In genomic region chrX:67523002-67523711, GRCh38 we compare ENCODE assay signal across 26 cellular contexts. TPM values are rescaled to one million over a fixed set of nuclear protein-coding genes. Genes with fewer than 3 reads are reported as not detected.
"Had no signal": no experiment of that assay in that cellular context is flagged by ENCODE, and none has a peak within 500 bp of the region (broad histone marks: within the 10 kb centered on the region; RNA-seq: fewer than 3 reads in every experiment).

No MANE protein-coding gene starts in this region.

- H3K4me3 ChIP-seq: breast epithelium, coronary artery, esophagus muscularis mucosa, ovary, psoas muscle, right atrium auricular region, tibial nerve had no signal

- H3K4me1 Mint-ChIP-seq: activated naive CD8-positive, alpha-beta T cell treated with anti-CD3 and anti-CD28 coated beads, Interleukin-2, amount 10 ng/mL, durations not matched to agents 7 days and 5 days; central memory CD8-positive, alpha-beta T cell had no signal

- H3K4me1 ChIP-seq: breast epithelium, esophagus muscularis mucosa, psoas muscle, tibial nerve had no signal

- DNase-seq: activated CD4-positive, alpha-beta T cell treated with anti-CD3 and anti-CD28 coated beads for 4 hours; activated CD4-positive, alpha-beta T cell treated with anti-CD3 and anti-CD28 coated beads, Interleukin-2, amount 50 U/mL, for 48 hours; activated CD4-positive, CD25-positive, alpha-beta regulatory T cell; activated effector memory CD4-positive, alpha-beta T cell treated with Interleukin-2 at 50 U/mL for 16 hours; activated naive CD4-positive, alpha-beta T cell treated with anti-CD3 and anti-CD28 coated beads for 36 hours; activated naive CD8-positive, alpha-beta T cell treated with anti-CD3 and anti-CD28 coated beads, Interleukin-2, amount 10 ng/mL, durations not matched to agents 7 days and 5 days; activated T-cell treated with anti-CD3 and anti-CD28 coated beads, Interleukin-2, amount 50 U/mL, for 72 hours; amniotic stem cell; glutamatergic neuron; hippocampal formation; kidney glomerular epithelial cell; left ventricle myocardium superior; midbrain; ovary; psoas muscle; stimulated activated CD4-positive, alpha-beta T cell treated with anti-CD3 and anti-CD28 coated beads, Interleukin-12 subunit alpha, Interleukin-12 subunit beta, amount 100 ng/mL, for 4 hours had no signal

- H3K36me3 Mint-ChIP-seq: activated naive CD8-positive, alpha-beta T cell treated with anti-CD3 and anti-CD28 coated beads, Interleukin-2, amount 10 ng/mL, durations not matched to agents 7 days and 5 days; natural killer cell treated with Interleukin-12 subunit alpha and Interleukin-12 subunit beta and Interleukin-15 and Interleukin-18, amount 100 ng/mL, for 72 hours had no signal

- H3K27me3 ChIP-seq: esophagus muscularis mucosa, neutrophil, ovary, right atrium auricular region had no signal

- H3K4me3 Mint-ChIP-seq: activated naive CD4-positive, alpha-beta T cell treated with anti-CD3 and anti-CD28 coated beads for 36 hours; activated naive CD8-positive, alpha-beta T cell treated with anti-CD3 and anti-CD28 coated beads, Interleukin-2, amount 10 ng/mL, durations not matched to agents 7 days and 5 days; activated T-cell treated with anti-CD3 and anti-CD28 coated beads, Interleukin-2, amount 50 U/mL, for 72 hours; central memory CD8-positive, alpha-beta T cell; natural killer cell treated with Interleukin-12 subunit alpha and Interleukin-12 subunit beta and Interleukin-15 and Interleukin-18, amount 100 ng/mL, for 72 hours; stimulated activated naive CD8-positive, alpha-beta T cell treated with anti-CD3 and anti-CD28 coated beads, Interleukin-15, Interleukin-2, amounts not matched to agents 100 ng/mL and 50 ng/mL, for 24 hours had no signal

- H3K36me3 ChIP-seq: breast epithelium, esophagus muscularis mucosa, neutrophil, ovary, right atrium auricular region, tibial nerve had no signal

- H3K9me3 ChIP-seq: neutrophil, ovary had no signal

- H3K27ac Mint-ChIP-seq: activated naive CD4-positive, alpha-beta T cell treated with anti-CD3 and anti-CD28 coated beads for 36 hours; activated naive CD8-positive, alpha-beta T cell treated with anti-CD3 and anti-CD28 coated beads, Interleukin-2, amount 10 ng/mL, durations not matched to agents 7 days and 5 days; activated T-cell treated with anti-CD3 and anti-CD28 coated beads, Interleukin-2, amount 50 U/mL, for 72 hours; natural killer cell treated with Interleukin-12 subunit alpha and Interleukin-12 subunit beta and Interleukin-15 and Interleukin-18, amount 100 ng/mL, for 72 hours; stimulated activated naive CD8-positive, alpha-beta T cell treated with anti-CD3 and anti-CD28 coated beads, Interleukin-15, Interleukin-2, amounts not matched to agents 100 ng/mL and 50 ng/mL, for 24 hours had no signal

- H3K27ac ChIP-seq: breast epithelium, coronary artery, esophagus muscularis mucosa, neutrophil, ovary, psoas muscle, right atrium auricular region, tibial nerve had no signal

- H3K9me3 Mint-ChIP-seq: activated naive CD8-positive, alpha-beta T cell treated with anti-CD3 and anti-CD28 coated beads, Interleukin-2, amount 10 ng/mL, durations not matched to agents 7 days and 5 days; central memory CD8-positive, alpha-beta T cell; natural killer cell treated with Interleukin-12 subunit alpha and Interleukin-12 subunit beta and Interleukin-15 and Interleukin-18, amount 100 ng/mL, for 72 hours; stimulated activated naive CD8-positive, alpha-beta T cell treated with anti-CD3 and anti-CD28 coated beads, Interleukin-15, Interleukin-2, amounts not matched to agents 100 ng/mL and 50 ng/mL, for 24 hours had no signal

- ATAC-seq: activated T-cell treated with anti-CD3 and anti-CD28 coated beads, Interleukin-2, amount 50 U/mL, for 72 hours; natural killer cell treated with Interleukin-12 subunit alpha and Interleukin-12 subunit beta and Interleukin-15 and Interleukin-18, amount 100 ng/mL, for 72 hours; psoas muscle had no signal

- H3K27me3 Mint-ChIP-seq: activated naive CD8-positive, alpha-beta T cell treated with anti-CD3 and anti-CD28 coated beads, Interleukin-2, amount 10 ng/mL, durations not matched to agents 7 days and 5 days; central memory CD8-positive, alpha-beta T cell; stimulated activated naive CD8-positive, alpha-beta T cell treated with anti-CD3 and anti-CD28 coated beads, Interleukin-15, Interleukin-2, amounts not matched to agents 100 ng/mL and 50 ng/mL, for 24 hours had no signal

RNA-seq across cellular contexts. Expression of gene AR, which starts 20.7 kb away (rescaled TPM):
- total RNA-seq: activated CD8-positive, alpha-beta memory T cell treated with anti-CD3 and anti-CD28 coated beads for 36 hours; activated naive CD4-positive, alpha-beta T cell treated with anti-CD3 and anti-CD28 coated beads for 36 hours; activated naive CD8-positive, alpha-beta T cell treated with anti-CD3 and anti-CD28 coated beads, Interleukin-2, amount 10 ng/mL, durations not matched to agents 7 days and 5 days; natural killer cell treated with Interleukin-12 subunit alpha and Interleukin-12 subunit beta and Interleukin-15 and Interleukin-18, amount 100 ng/mL, for 72 hours had no signal
